Comparison of ENCODE assay signal across 24 cellular contexts in the genomic region with DNA sequence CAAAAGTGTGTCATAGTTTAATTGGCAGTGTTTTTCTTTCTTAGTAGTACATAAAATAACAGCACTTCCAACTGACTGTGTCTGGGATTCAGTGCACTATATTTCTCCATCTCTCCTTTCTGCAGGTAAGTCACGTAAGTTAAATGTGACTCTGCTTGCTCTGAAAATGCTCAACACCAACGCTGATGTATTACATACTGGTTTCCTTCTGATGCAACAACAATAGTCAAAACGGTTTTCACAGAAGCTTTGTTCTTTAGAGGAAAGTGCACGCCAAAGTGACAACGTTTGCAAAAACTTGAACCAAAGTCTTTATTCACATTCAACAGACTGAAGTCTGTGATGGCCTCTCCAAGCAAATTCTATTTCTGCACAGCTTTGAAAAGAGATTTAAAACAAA.
"Had no signal": no experiment of that assay in that cellular context is flagged by ENCODE, and none has a peak within 500 bp of the region (broad histone marks: within the 10 kb centered on the region; RNA-seq: fewer than 3 reads in every experiment).

No MANE protein-coding gene starts in this region.

- H3K4me3 Mint-ChIP-seq: activated CD4-positive, alpha-beta memory T cell treated with anti-CD3 and anti-CD28 coated beads, Interleukin-2, amount 10 ng/mL, durations not matched to agents 7 days and 5 days; activated CD8-positive, alpha-beta memory T cell treated with anti-CD3 and anti-CD28 coated beads, Interleukin-2, amount 10 ng/mL, durations not matched to agents 7 days and 5 days; activated naive CD8-positive, alpha-beta T cell treated with anti-CD3 and anti-CD28 coated beads, Interleukin-2, amount 10 ng/mL, durations not matched to agents 7 days and 5 days; central memory CD8-positive, alpha-beta T cell had no signal

- H3K9me3 Mint-ChIP-seq: central memory CD8-positive, alpha-beta T cell had no signal

- H3K27me3 Mint-ChIP-seq: activated CD4-positive, alpha-beta memory T cell treated with anti-CD3 and anti-CD28 coated beads, Interleukin-2, amount 10 ng/mL, durations not matched to agents 7 days and 5 days; central memory CD8-positive, alpha-beta T cell had no signal

- ATAC-seq: activated CD8-positive, alpha-beta memory T cell treated with anti-CD3 and anti-CD28 coated beads, Interleukin-2, amount 10 ng/mL, durations not matched to agents 7 days and 5 days; PC-3; Right ventricle myocardium inferior had no signal

- H3K27ac Mint-ChIP-seq: activated CD4-positive, alpha-beta memory T cell treated with anti-CD3 and anti-CD28 coated beads, Interleukin-2, amount 10 ng/mL, durations not matched to agents 7 days and 5 days; activated CD8-positive, alpha-beta memory T cell treated with anti-CD3 and anti-CD28 coated beads, Interleukin-2, amount 10 ng/mL, durations not matched to agents 7 days and 5 days; activated naive CD8-positive, alpha-beta T cell treated with anti-CD3 and anti-CD28 coated beads, Interleukin-2, amount 10 ng/mL, durations not matched to agents 7 days and 5 days had no signal

- H3K36me3 Mint-ChIP-seq: activated CD8-positive, alpha-beta memory T cell treated with anti-CD3 and anti-CD28 coated beads, Interleukin-2, amount 10 ng/mL, durations not matched to agents 7 days and 5 days had no signal

- DNase-seq: activated CD4-positive, alpha-beta memory T cell treated with anti-CD3 and anti-CD28 coated beads, Interleukin-2, amount 10 ng/mL, durations not matched to agents 7 days and 5 days; activated CD8-positive, alpha-beta memory T cell treated with anti-CD3 and anti-CD28 coated beads for 24 hours; activated CD8-positive, alpha-beta memory T cell treated with anti-CD3 and anti-CD28 coated beads, Interleukin-2, amount 10 ng/mL, durations not matched to agents 7 days and 5 days; activated CD8-positive, alpha-beta memory T cell treated with anti-CD3 and anti-CD28 coated beads, Interleukin-2, amount 50 U/mL, for 48 hours; activated effector memory CD4-positive, alpha-beta T cell treated with Interleukin-2 at 50 U/mL for 16 hours; activated naive CD8-positive, alpha-beta T cell treated with anti-CD3 and anti-CD28 coated beads, Interleukin-2, amount 10 ng/mL, durations not matched to agents 7 days and 5 days; amygdala; colonic mucosa; NCI-H1092 treated with DMSO at 0.1 percent for 48 hours; NCI-H1417; NCI-H146; NCI-H187; NCI-H2029 treated with DMSO at 0.1 percent for 48 hours; NCI-H2107; NCI-H2171; NCI-H510A; NCI-H526; NCI-H748 treated with DMSO at 0.1 percent for 48 hours; NK-92 treated with Interleukin-12 subunit alpha and Interleukin-12 subunit beta, amount 100 ng/mL, for 24 hours; PC-3; Peyer's patch; SW 1271 had no signal
